ENCODE assay signal across 1 cellular context in genomic region chr21:35010450-35010849, GRCh38.
TF ChIP-seq lines count a peak whose summit lies in the region.

No MANE protein-coding gene starts in this region.

TF ChIP-seq in IMR-90, 13 proteins besides CTCF, POLR2A, EP300 and RAD21:
- TF ChIP-seq RCOR1 (IDR thresholded peaks at IDR 0.05; ENCODE audit: insufficient replicate concordance, low read length) (no peak), SMC3 (IDR thresholded peaks at IDR 0.05; ENCODE audit: low read depth, low read length) (no peak), MAZ (IDR thresholded peaks at IDR 0.05; ENCODE audit: borderline replicate concordance, low read depth, low read length) (no peak), FOS (IDR thresholded peaks at IDR 0.05; ENCODE audit: low read depth, low read length) (no peak), USF2 (IDR thresholded peaks at IDR 0.05; ENCODE audit: low read depth, low read length) (no peak), BHLHE40 (IDR thresholded peaks at IDR 0.05; ENCODE audit: low read depth, low read length) (no peak), ELK1 (IDR thresholded peaks at IDR 0.05; ENCODE audit: borderline replicate concordance, low read depth, low read length) (no peak), MXI1 (IDR thresholded peaks at IDR 0.05; ENCODE audit: borderline replicate concordance, low read depth, low read length) (no peak), CEBPB (IDR thresholded peaks at IDR 0.05; ENCODE audit: low read depth, low read length) (no peak)
